In the genomic region with DNA sequence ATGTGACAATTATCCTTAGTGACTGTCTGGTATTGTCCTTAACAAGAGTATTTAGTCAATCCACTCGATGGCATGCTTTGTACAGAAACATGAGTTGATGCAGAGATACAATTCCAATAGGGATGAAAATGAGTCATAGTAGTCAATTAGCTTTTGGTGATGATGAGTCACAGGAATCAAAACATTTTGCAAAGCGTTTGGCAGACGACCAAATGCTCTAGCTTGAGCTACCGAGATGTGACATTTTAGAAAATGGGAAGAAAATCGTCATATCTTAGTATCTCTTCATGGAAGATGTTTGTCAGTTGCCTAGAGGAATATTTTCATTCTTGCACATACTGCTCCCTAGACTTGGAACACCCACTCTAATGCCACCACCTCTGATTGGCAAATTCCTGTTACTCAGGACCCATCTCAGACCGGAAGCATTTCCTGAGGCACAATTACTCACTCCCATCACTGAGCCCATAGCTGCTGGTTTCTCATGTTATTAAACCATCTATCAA, we compare ENCODE assay signal across 11 cellular contexts.
DNase-seq lines count a peak whose midpoint lies in the region; ATAC-seq, FAIRE-seq and TF ChIP-seq lines count a peak whose summit lies in the region.
"Had no signal": no experiment of that assay in that cellular context is flagged by ENCODE, and none has a peak within 500 bp of the region (broad histone marks: within the 10 kb centered on the region; RNA-seq: fewer than 3 reads in every experiment).

No MANE protein-coding gene starts in this region.

- TF ChIP-seq CTCF in A549 (IDR thresholded peaks at IDR 0.05) (no peak), HEK293 (tag by site-specific recombination; IDR thresholded peaks at IDR 0.05) (no peak), fibroblast of villous mesenchyme (IDR thresholded peaks at IDR 0.05; ENCODE audit: insufficient read depth, low read depth, low read length) (no peak)

- FAIRE-seq in A549 (lab: Jason Lieb, UNC): no peak

- ATAC-seq in A549 (peak; percentile 92 to 97), SK-N-SH treated with all-trans-retinoic acid at 6 μM for 48 hours (peak; percentile 95), HG03045 (IDR thresholded peaks at IDR 0.05; ENCODE audit: unreplicated experiment) (no peak)
- no peak for ATAC-seq in activated T-cell treated with anti-CD3 and anti-CD28 coated beads, Interleukin-2, amount 50 U/mL, for 72 hours (replicated peaks in 1 of 2)
- no peak for ATAC-seq in naive thymus-derived CD8-positive, alpha-beta T cell

- no peaks in the 10 kb centered on the region for H3K27me3 Mint-ChIP-seq in activated T-cell treated with anti-CD3 and anti-CD28 coated beads, Interleukin-2, amount 50 U/mL, for 72 hours (ENCODE audit: low read depth)
- H3K27me3 Mint-ChIP-seq in naive thymus-derived CD8-positive, alpha-beta T cell: peaks cover 0 to 5% (median 3%) of the 10 kb centered on the region in 5 donors

- POLR2A ChIA-PET in A549 (lab: Yijun Ruan, JAX) (no interaction called here), HEK293 (lab: Yijun Ruan, JAX) (interaction anchor here (0.6 kb wide), 1 partner anchor 384 kb away, joined by 3 read pairs; no protein-coding TSS in a partner anchor)
- POLR2A ChIA-PET in naive thymus-derived CD8-positive, alpha-beta T cell (lab: Charles Lee): no interaction called here

- H3K9me3 ChIP-seq in A549 (no peaks in the 10 kb centered on the region), HEK293 (ENCODE audit: control insufficient read depth, insufficient read depth, low read depth, low read length) (no peaks in the 10 kb centered on the region; the same call in 1 of the 2 replicates)
- H3K9me3 ChIP-seq: Caco-2 had no signal

- H3K27ac Mint-ChIP-seq in activated T-cell treated with anti-CD3 and anti-CD28 coated beads, Interleukin-2, amount 50 U/mL, for 72 hours: no peak overlapping the region
- no peak overlapping the region for H3K27ac Mint-ChIP-seq in naive thymus-derived CD8-positive, alpha-beta T cell
- H3K27ac Mint-ChIP-seq: activated naive CD8-positive, alpha-beta T cell had no signal

- no peak for TF ChIP-seq POLR2A in A549 (IDR thresholded peaks at IDR 0.05; ENCODE audit: low read length)

- H3K9me3 Mint-ChIP-seq in activated T-cell treated with anti-CD3 and anti-CD28 coated beads, Interleukin-2, amount 50 U/mL, for 72 hours: peaks cover 0 to 2% of the 10 kb centered on the region in 2 donors
- H3K9me3 Mint-ChIP-seq in naive thymus-derived CD8-positive, alpha-beta T cell: peaks cover 0 to 4% (median 0%) of the 10 kb centered on the region in 9 donors

- CTCF ChIA-PET in A549 (lab: Yijun Ruan, JAX) (interaction anchor here (0.6 to 2.0 kb wide), 3 partner anchors 20 to 407 kb away, joined by 3 to 7 read pairs (median 4); no protein-coding TSS in a partner anchor), HEK293 (lab: Yijun Ruan, JAX) (interaction anchor here (0.6 to 2.1 kb wide), 4 partner anchors 19 to 277 kb away, joined by 3 to 7 read pairs (median 4); no protein-coding TSS in a partner anchor)

- DNase-seq in A549 (ENCODE audit: low read depth in 1 of 2, low spot score in 1 of 2) (peak; percentile 61 to 68), fibroblast of villous mesenchyme (ENCODE audit: low read depth) (peak; percentile 88), mesenteric fat pad (ENCODE audit: low spot score) (no peak)
- DNase-seq in activated T-cell treated with anti-CD3 and anti-CD28 coated beads, Interleukin-2, amount 50 U/mL, for 72 hours: no peak
- DNase-seq in naive thymus-derived CD8-positive, alpha-beta T cell: no peak
- DNase-seq: Caco-2, spleen had no signal

- no peak for TF ChIP-seq EP300 in A549 (IDR thresholded peaks at IDR 0.05)

- H3K4me3 ChIP-seq in A549 (peak overlapping the region; percentile 15; the same call in 1 of the 3 replicates), HEK293 (ENCODE audit: low read depth, low read length) (peak overlapping the region; percentile 21), fibroblast of villous mesenchyme (ENCODE audit: low read depth, low read length) (no peak overlapping the region)
- H3K4me3 ChIP-seq: spleen had no signal

- under 1% methylated on average over 6 of the region's 6 CpGs for WGBS in A549 (ENCODE audit: missing lambda C conversion rate)

- H3K27ac ChIP-seq in A549: 0 out of 6 replicates have a peak overlapping the region, but pooled peaks of 1 of the 2 experiments have one; percentile 2
- H3K27ac ChIP-seq in HEK293 (ENCODE audit: extremely low read depth, low read depth, low read length): no peak overlapping the region; the same call in 1 of the 2 replicates
- H3K27ac ChIP-seq: spleen had no signal

- TF ChIP-seq RAD21 in A549 (conservative IDR thresholded peaks at IDR 0.05 in 1 of 2, IDR thresholded peaks at IDR 0.05 in 1 of 2): no peak

- H3K36me3 Mint-ChIP-seq in activated T-cell treated with anti-CD3 and anti-CD28 coated beads, Interleukin-2, amount 50 U/mL, for 72 hours (ENCODE audit: insufficient read depth in 2 of 2): no peaks in the 10 kb centered on the region
- no peaks in the 10 kb centered on the region for H3K36me3 Mint-ChIP-seq in naive thymus-derived CD8-positive, alpha-beta T cell
- H3K36me3 Mint-ChIP-seq: activated naive CD8-positive, alpha-beta T cell had no signal

- no peaks in the 10 kb centered on the region for H3K4me1 Mint-ChIP-seq in activated T-cell treated with anti-CD3 and anti-CD28 coated beads, Interleukin-2, amount 50 U/mL, for 72 hours (ENCODE audit: low read depth)
- H3K4me1 Mint-ChIP-seq in naive thymus-derived CD8-positive, alpha-beta T cell: peaks cover 0 to 3% (median 0%) of the 10 kb centered on the region in 4 donors

- peaks cover 13% of the 10 kb centered on the region; the same call in 2 of the 3 replicates for H3K4me1 ChIP-seq in A549
- H3K4me1 ChIP-seq in HEK293 (ENCODE audit: control insufficient read depth, insufficient read depth, low read length): 0 out of 2 replicates have a peak, but pooled peaks cover 6% of the 10 kb centered on the region
- H3K4me1 ChIP-seq: Caco-2 had no signal

- peak overlapping the region; percentile 56 for H3K4me2 ChIP-seq in A549

- no peak overlapping the region for H3K4me3 Mint-ChIP-seq in activated T-cell treated with anti-CD3 and anti-CD28 coated beads, Interleukin-2, amount 50 U/mL, for 72 hours
- H3K4me3 Mint-ChIP-seq in naive thymus-derived CD8-positive, alpha-beta T cell: no peak overlapping the region
- H3K4me3 Mint-ChIP-seq: activated naive CD8-positive, alpha-beta T cell had no signal

- no peaks in the 10 kb centered on the region for H3K36me3 ChIP-seq in HEK293 (ENCODE audit: control insufficient read depth in 2 of 2, insufficient read depth in 1 of 2, low read length in 2 of 2)
- H3K36me3 ChIP-seq: spleen had no signal

TF ChIP-seq in A549, 52 proteins besides CTCF, POLR2A, EP300 and RAD21:
- TF ChIP-seq CEBPB (IDR thresholded peaks at IDR 0.05) (0 out of 4 replicates have a peak, but pooled peaks of 1 of the 2 experiments have one; percentile 3), MYC (IDR thresholded peaks at IDR 0.05; ENCODE audit: borderline replicate concordance, low read length) (no peak), FOSL2 (IDR thresholded peaks at IDR 0.05) (peak; percentile 73), FOSL2 (CRISPR knock-in tag; IDR thresholded peaks at IDR 0.05) (peak; percentile 94), JUNB (IDR thresholded peaks at IDR 0.05) (peak; percentile 36)

TF ChIP-seq in SK-N-SH treated with all-trans-retinoic acid at 6 μM for 48 hours, 23 proteins besides CTCF, POLR2A, EP300 and RAD21:
- TF ChIP-seq TOX (CRISPR knock-in tag; IDR thresholded peaks at IDR 0.05; ENCODE audit: borderline replicate concordance) (peak; percentile 77), ISL1 (CRISPR knock-in tag; IDR thresholded peaks at IDR 0.05) (peak; percentile 83), ZC3H10 (CRISPR knock-in tag; IDR thresholded peaks at IDR 0.05) (peak; percentile 57; the same call in 1 of the 2 replicates), RARB (CRISPR knock-in tag; IDR thresholded peaks at IDR 0.05) (no peak), ZNF8 (CRISPR knock-in tag; IDR thresholded peaks at IDR 0.05) (no peak)
- TF ChIP-seq, protein P1, sequence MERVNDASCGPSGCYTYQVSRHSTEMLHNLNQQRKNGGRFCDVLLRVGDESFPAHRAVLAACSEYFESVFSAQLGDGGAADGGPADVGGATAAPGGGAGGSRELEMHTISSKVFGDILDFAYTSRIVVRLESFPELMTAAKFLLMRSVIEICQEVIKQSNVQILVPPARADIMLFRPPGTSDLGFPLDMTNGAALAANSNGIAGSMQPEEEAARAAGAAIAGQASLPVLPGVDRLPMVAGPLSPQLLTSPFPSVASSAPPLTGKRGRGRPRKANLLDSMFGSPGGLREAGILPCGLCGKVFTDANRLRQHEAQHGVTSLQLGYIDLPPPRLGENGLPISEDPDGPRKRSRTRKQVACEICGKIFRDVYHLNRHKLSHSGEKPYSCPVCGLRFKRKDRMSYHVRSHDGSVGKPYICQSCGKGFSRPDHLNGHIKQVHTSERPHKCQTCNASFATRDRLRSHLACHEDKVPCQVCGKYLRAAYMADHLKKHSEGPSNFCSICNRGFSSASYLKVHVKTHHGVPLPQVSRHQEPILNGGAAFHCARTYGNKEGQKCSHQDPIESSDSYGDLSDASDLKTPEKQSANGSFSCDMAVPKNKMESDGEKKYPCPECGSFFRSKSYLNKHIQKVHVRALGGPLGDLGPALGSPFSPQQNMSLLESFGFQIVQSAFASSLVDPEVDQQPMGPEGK (CRISPR knock-in tag; IDR thresholded peaks at IDR 0.05; ENCODE audit: borderline replicate concordance): peak; percentile 30; the same call in 1 of the 2 replicates
- TF ChIP-seq, protein P2, sequence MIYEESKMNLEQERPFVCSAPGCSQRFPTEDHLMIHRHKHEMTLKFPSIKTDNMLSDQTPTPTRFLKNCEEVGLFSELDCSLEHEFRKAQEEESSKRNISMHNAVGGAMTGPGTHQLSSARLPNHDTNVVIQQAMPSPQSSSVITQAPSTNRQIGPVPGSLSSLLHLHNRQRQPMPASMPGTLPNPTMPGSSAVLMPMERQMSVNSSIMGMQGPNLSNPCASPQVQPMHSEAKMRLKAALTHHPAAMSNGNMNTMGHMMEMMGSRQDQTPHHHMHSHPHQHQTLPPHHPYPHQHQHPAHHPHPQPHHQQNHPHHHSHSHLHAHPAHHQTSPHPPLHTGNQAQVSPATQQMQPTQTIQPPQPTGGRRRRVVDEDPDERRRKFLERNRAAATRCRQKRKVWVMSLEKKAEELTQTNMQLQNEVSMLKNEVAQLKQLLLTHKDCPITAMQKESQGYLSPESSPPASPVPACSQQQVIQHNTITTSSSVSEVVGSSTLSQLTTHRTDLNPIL (CRISPR knock-in tag; IDR thresholded peaks at IDR 0.05; ENCODE audit: low read depth): peak; percentile 56; the same call in 1 of the 2 replicates

Comparison
In these comparisons a context has a peak if more than half of its experiments do, and no peak if none do; other contexts are left out.
1. ATAC-seq: peak in A549 (2 of 2) and SK-N-SH treated with all-trans-retinoic acid at 6 μM for 48 hours (single experiment); none in activated T-cell treated with anti-CD3 and anti-CD28 coated beads, Interleukin-2, amount 50 U/mL, for 72 hours (0 of 2), naive thymus-derived CD8-positive, alpha-beta T cell (0 of 2) and HG03045 (single experiment).
2. DNase-seq: peak in A549 (2 of 2) and fibroblast of villous mesenchyme (single experiment); none in mesenteric fat pad (single experiment), activated T-cell treated with anti-CD3 and anti-CD28 coated beads, Interleukin-2, amount 50 U/mL, for 72 hours (0 of 2) and naive thymus-derived CD8-positive, alpha-beta T cell (0 of 10).